In the genomic region with DNA sequence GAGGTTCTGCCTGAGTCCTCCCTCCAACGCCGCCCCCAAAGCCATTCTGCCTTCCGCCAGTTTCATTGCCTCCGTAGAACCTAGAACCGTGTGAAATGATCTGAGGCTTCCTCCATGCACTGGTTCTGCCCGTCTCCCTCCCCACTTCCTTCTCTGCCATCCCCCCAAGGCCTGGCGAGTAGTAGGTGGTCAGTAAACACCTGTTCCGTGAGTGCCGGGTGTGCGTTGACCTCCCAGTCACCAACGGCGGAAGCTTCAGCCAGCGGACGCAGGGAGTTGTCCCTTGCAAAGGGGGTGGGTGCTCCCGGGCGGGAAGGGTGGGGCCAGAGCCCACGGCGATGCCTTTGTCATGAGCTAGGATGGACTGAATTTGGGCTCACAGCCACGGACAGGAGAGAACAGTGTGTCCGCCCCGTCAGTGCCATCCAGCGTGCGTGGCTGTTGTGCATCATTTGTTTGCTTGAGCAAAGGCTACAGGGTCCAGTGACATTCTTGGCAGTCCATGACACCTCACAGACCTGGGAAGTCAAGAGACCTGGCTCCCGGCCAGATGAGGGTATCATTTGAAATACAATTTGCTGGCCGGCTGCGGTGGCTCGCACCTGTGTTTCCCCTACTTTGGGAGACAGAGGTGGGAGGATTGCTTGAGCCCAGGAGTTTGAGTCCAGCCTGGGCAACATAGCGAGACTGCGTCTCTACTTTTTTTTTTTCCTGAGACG, we compare ENCODE assay signal across 11 cellular contexts. TPM values are rescaled to one million over a fixed set of nuclear protein-coding genes. Genes with fewer than 3 reads are reported as not detected.
DNase-seq lines count a peak whose midpoint lies in the region; ATAC-seq and TF ChIP-seq lines count a peak whose summit lies in the region.
"Had no signal": no experiment of that assay in that cellular context is flagged by ENCODE, and none has a peak within 500 bp of the region (broad histone marks: within the 10 kb centered on the region; RNA-seq: fewer than 3 reads in every experiment).

No MANE protein-coding gene starts in this region.

- no peaks in the 10 kb centered on the region for H3K27me3 ChIP-seq in right lobe of liver

- peaks cover 0 to 88% (median 25%) of the 10 kb centered on the region in 4 donors for H3K4me1 ChIP-seq in right lobe of liver

- peaks cover 0 to 3% (median 0%) of the 10 kb centered on the region in 4 donors for H3K36me3 ChIP-seq in right lobe of liver

- H3K9me3 Mint-ChIP-seq in activated T-cell treated with anti-CD3 and anti-CD28 coated beads, Interleukin-2, amount 50 U/mL, for 24 hours = no peaks in the 10 kb centered on the region

- H3K27ac Mint-ChIP-seq in activated T-cell treated with anti-CD3 and anti-CD28 coated beads, Interleukin-2, amount 50 U/mL, for 24 hours = no peak overlapping the region

- peaks cover 20% of the 10 kb centered on the region for H3K36me3 Mint-ChIP-seq in activated T-cell treated with anti-CD3 and anti-CD28 coated beads, Interleukin-2, amount 50 U/mL, for 24 hours (ENCODE audit: low read depth)

- intact Hi-C loops in right lobe of liver (cut with DNase I) = no loop called here

- no peaks in the 10 kb centered on the region for H3K4me1 Mint-ChIP-seq in activated T-cell treated with anti-CD3 and anti-CD28 coated beads, Interleukin-2, amount 50 U/mL, for 24 hours (ENCODE audit: low read depth)

- no peaks in the 10 kb centered on the region for H3K27me3 Mint-ChIP-seq in activated T-cell treated with anti-CD3 and anti-CD28 coated beads, Interleukin-2, amount 50 U/mL, for 24 hours

- TF ChIP-seq CTCF in coronary artery (IDR thresholded peaks at IDR 0.05) (no peak), right lobe of liver (IDR thresholded peaks at IDR 0.05) (no peak)

- no peak overlapping the region for H3K4me3 ChIP-seq in coronary artery
- peak overlapping the region; percentile 42 to 66 (median 59) for H3K4me3 ChIP-seq in right lobe of liver

- no peaks in the 10 kb centered on the region for H3K9me3 ChIP-seq in right lobe of liver

- TF ChIP-seq POLR2A in right lobe of liver (IDR thresholded peaks at IDR 0.05) = peak; percentile 93

- WGBS in right lobe of liver (ENCODE audit: insufficient coverage, low coverage, low lambda C conversion rate, missing lambda C conversion rate) = 38% methylated on average over 9 of the region's 30 CpGs

- peak; percentile 90 for DNase-seq in NCI-H2029 (lab: John Stamatoyannopoulos, UW)
- DNase-seq in coronary artery (ENCODE audit: low spot score) = no peak
- peak; percentile 93 to 98 (median 96) for DNase-seq in right lobe of liver
- no peak for DNase-seq in activated CD4-positive, alpha-beta T cell treated with anti-CD3 and anti-CD28 coated beads for 48 hours
- no peak for DNase-seq in activated T-cell treated with anti-CD3 and anti-CD28 coated beads, Interleukin-2, amount 50 U/mL, for 24 hours
- no peak for DNase-seq in H4 (ENCODE audit: low spot score)
- DNase-seq: KBM-7; NCI-H774; stimulated activated CD4-positive, alpha-beta T cell treated with anti-CD3 and anti-CD28 coated beads, Interleukin-1b, Interleukin-23, amount 100 ng/mL, for 48 hours had no signal

- no peak overlapping the region for H3K4me3 Mint-ChIP-seq in activated T-cell treated with anti-CD3 and anti-CD28 coated beads, Interleukin-2, amount 50 U/mL, for 24 hours

- ATAC-seq in right lobe of liver = peak; percentile 54 to 69 (median 62)
- ATAC-seq in GM18858 (IDR thresholded peaks at IDR 0.05; ENCODE audit: unreplicated experiment) = no peak

- H3K27ac ChIP-seq in coronary artery = peak overlapping the region; percentile 77 to 100
- peak overlapping the region; percentile 88 to 100 (median 99) for H3K27ac ChIP-seq in right lobe of liver
- peak overlapping the region; percentile 1 for H3K27ac ChIP-seq in temporal lobe (ENCODE audit: low read depth, low read length)

RNA-seq across cellular contexts. Expression of gene NFIC, which starts 43.1 kb away (rescaled TPM):
- total RNA-seq in right lobe of liver = 100 to 1,000 TPM in 4 of 6 experiments, 10 to 100 TPM in 2; 94.6 to 168 (median 120) TPM
- 7.1 TPM for total RNA-seq in temporal lobe
- 19.8 and 20.0 TPM in 2 replicates for total RNA-seq in H4 (2014; rRNA removed; shearing (Covaris generic))

Comparison
In these comparisons a context has a peak if more than half of its experiments do, and no peak if none do; other contexts are left out.
1. DNase-seq: peak in NCI-H2029 (single experiment) and right lobe of liver (3 of 3); none in coronary artery (single experiment), activated CD4-positive, alpha-beta T cell treated with anti-CD3 and anti-CD28 coated beads for 48 hours (single experiment), activated T-cell treated with anti-CD3 and anti-CD28 coated beads, Interleukin-2, amount 50 U/mL, for 24 hours (single experiment) and H4 (single experiment).
2. H3K27ac ChIP-seq: peak in every context shown above with its lines; median percentile 99 in right lobe of liver; 88 in coronary artery; 1 in temporal lobe.